ENCODE assay signal across 1 cellular context in the genomic region with DNA sequence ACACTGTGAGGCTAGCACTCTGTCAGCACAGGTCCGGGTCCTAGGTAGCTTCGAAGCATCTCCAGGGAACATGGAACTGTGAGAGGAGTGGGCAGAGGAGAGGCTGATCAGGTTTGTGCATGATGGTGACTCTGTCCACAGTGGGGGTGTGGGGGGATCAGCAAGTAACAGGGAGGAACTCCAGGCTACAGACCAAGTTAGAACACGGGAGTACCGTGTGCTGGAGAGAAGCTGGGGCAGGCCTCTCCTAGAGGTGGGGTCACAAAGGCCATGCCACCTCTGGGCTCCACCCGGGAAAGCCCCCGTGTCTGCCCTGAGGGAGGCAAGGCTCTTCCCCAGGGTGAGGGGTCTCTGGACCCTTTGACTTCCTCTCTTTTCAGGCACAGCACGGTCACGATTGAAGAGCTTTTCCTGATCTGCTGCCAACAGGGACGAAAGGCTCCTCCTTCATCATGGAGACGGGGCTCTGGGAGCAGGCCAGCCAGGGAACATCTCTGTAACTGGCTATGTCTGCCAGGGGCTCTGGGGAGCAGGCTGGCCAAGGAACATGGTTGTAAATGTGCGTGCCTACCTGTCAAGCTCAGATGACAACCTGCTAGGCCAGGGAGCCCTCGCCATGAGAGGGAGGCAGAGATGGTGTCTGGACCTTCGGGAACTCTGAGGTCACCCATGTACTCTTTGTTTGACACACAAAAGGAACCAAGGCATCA.
TF ChIP-seq lines count a peak whose summit lies in the region.

No MANE protein-coding gene starts in this region.

TF ChIP-seq in A549, 52 proteins besides CTCF, POLR2A, EP300 and RAD21 (continued from another document):
- no peak for TF ChIP-seq BCL3 (IDR thresholded peaks at IDR 0.05)
- TF ChIP-seq NR3C1 (IDR thresholded peaks at IDR 0.05): no peak
- TF ChIP-seq ZFP36 (IDR thresholded peaks at IDR 0.05; ENCODE audit: borderline replicate concordance, partially characterized antibody): no peak
- no peak for TF ChIP-seq RCOR1 (IDR thresholded peaks at IDR 0.05; ENCODE audit: low read depth, low read length)
- no peak for TF ChIP-seq EHMT2 (IDR thresholded peaks at IDR 0.05; ENCODE audit: low read depth)
- TF ChIP-seq CEBPB (IDR thresholded peaks at IDR 0.05): no peak
- no peak for TF ChIP-seq MYC (IDR thresholded peaks at IDR 0.05; ENCODE audit: borderline replicate concordance, low read length)
- TF ChIP-seq SMC3 (IDR thresholded peaks at IDR 0.05): no peak
- no peak for TF ChIP-seq ZNF302 (CRISPR knock-in tag; IDR thresholded peaks at IDR 0.05)
